ENCODE assay signal across 28 cellular contexts in genomic region chr12:25524381-25524780, GRCh38. TPM values are rescaled to one million over a fixed set of nuclear protein-coding genes. Genes with fewer than 3 reads are reported as not detected.
DNase-seq lines count a peak whose midpoint lies in the region; TF ChIP-seq lines count a peak whose summit lies in the region.
"Had no signal": no experiment of that assay in that cellular context is flagged by ENCODE, and none has a peak within 500 bp of the region (broad histone marks: within the 10 kb centered on the region; RNA-seq: fewer than 3 reads in every experiment).

No MANE protein-coding gene starts in this region.

- H3K4me3 Mint-ChIP-seq in mesothelial cell of epicardium, result no peak overlapping the region
- H3K4me3 Mint-ChIP-seq in type B pancreatic cell, result no peak overlapping the region
- H3K4me3 Mint-ChIP-seq: CD4-positive, alpha-beta T cell; GM23338; H9; HFFc6 had no signal

- H3K4me1 Mint-ChIP-seq in mesothelial cell of epicardium (peaks cover 26% of the 10 kb centered on the region), type B pancreatic cell (ENCODE audit: unreplicated experiment) (no peaks in the 10 kb centered on the region)
- H3K4me1 Mint-ChIP-seq: GM23338, H9 had no signal

- no peak overlapping the region for H3K4me3 ChIP-seq in epithelial cell of esophagus (ENCODE audit: low read length)
- H3K4me3 ChIP-seq: BLaER1 treated with 17β-estradiol and CSF1 and Interleukin-3, amounts not matched to agents 10 nM and 100 nM; GM23338 had no signal

- TF ChIP-seq CTCF in epithelial cell of esophagus (IDR thresholded peaks at IDR 0.05; ENCODE audit: insufficient read depth, low read depth, low read length, missing control alignments), result no peak
- no peak for TF ChIP-seq CTCF in mesothelial cell of epicardium (IDR thresholded peaks at IDR 0.05; ENCODE audit: unreplicated experiment)
- TF ChIP-seq CTCF in type B pancreatic cell (conservative IDR thresholded peaks at IDR 0.05), result no peak
- no peak for TF ChIP-seq CTCF in GM10266 (IDR thresholded peaks at IDR 0.05; ENCODE audit: control insufficient read depth, insufficient read depth, low read depth, missing control alignments)

- H3K27ac Mint-ChIP-seq in mesothelial cell of epicardium (peak overlapping the region; percentile 55), type B pancreatic cell (peak overlapping the region; percentile 49)
- H3K27ac Mint-ChIP-seq: CD4-positive, alpha-beta T cell; GM23338; H9; HFFc6 had no signal

- H3K36me3 Mint-ChIP-seq in mesothelial cell of epicardium (no peaks in the 10 kb centered on the region), type B pancreatic cell (no peaks in the 10 kb centered on the region)

- no peaks in the 10 kb centered on the region for H3K9me3 Mint-ChIP-seq in mesothelial cell of epicardium
- H3K9me3 Mint-ChIP-seq in type B pancreatic cell, result no peaks in the 10 kb centered on the region
- H3K9me3 Mint-ChIP-seq: CD4-positive, alpha-beta T cell; GM23338; H9; HFFc6 had no signal

- H3K27me3 Mint-ChIP-seq in mesothelial cell of epicardium (ENCODE audit: low read depth) (no peaks in the 10 kb centered on the region), type B pancreatic cell (no peaks in the 10 kb centered on the region)
- H3K27me3 Mint-ChIP-seq: CD4-positive, alpha-beta T cell had no signal

- DNase-seq in OCI-M1 (lab: John Stamatoyannopoulos, UW) (peak; percentile 37), epithelial cell of esophagus (ENCODE audit: low read depth) (peak; percentile 49), mesothelial cell of epicardium (ENCODE audit: low spot score in 2 of 2, unreplicated experiment in 2 of 2) (no peak), type B pancreatic cell (ENCODE audit: extremely low spot score, unreplicated experiment) (no peak), NCI-H524 (lab: John Stamatoyannopoulos, UW) (no peak), GM10266 (ENCODE audit: extremely low spot score) (no peak)
- DNase-seq in activated CD4-positive, alpha-beta T cell treated with anti-CD3 and anti-CD28 coated beads, Interleukin-2, amount 50 U/mL, for 4 hours, result no peak
- DNase-seq: AML-193; CD4-positive, alpha-beta T cell; DMS53; H9; HFFc6; KBM-7; MV-4-11; NCI-H1105; NCI-H146; NCI-H1930; NCI-H2107; NCI-H524 treated with DMSO at 0.1 percent for 48 hours; NCI-H774; PC-3; Right ventricle myocardium superior; RPMI8226 had no signal

RNA-seq across cellular contexts. Expression of gene LMNTD1, which starts 28.7 kb away (rescaled TPM):
- total RNA-seq in mesothelial cell of epicardium, result 0.54 TPM in 1 of 3 replicates, not detected in the others
- 1.5 TPM in 1 of 2 replicates, not detected in the other for total RNA-seq in type B pancreatic cell (ENCODE audit: low replicate concordance)
- total RNA-seq: CD4-positive, alpha-beta T cell; G401; GM23338; H9; LHCN-M2; MCF 10A; PC-3; Right ventricle myocardium superior had no signal

Comparison
In these comparisons a context has a peak if more than half of its experiments do, and no peak if none do; other contexts are left out.
1. DNase-seq: peak in OCI-M1 (single experiment) and epithelial cell of esophagus (single experiment); none in mesothelial cell of epicardium (0 of 2), type B pancreatic cell (single experiment), NCI-H524 (0 of 2), activated CD4-positive, alpha-beta T cell treated with anti-CD3 and anti-CD28 coated beads, Interleukin-2, amount 50 U/mL, for 4 hours (0 of 2) and GM10266 (single experiment).